In genomic region chrX:134171661-134172587, GRCh38 we compare ENCODE assay signal across 8 cellular contexts.
DNase-seq lines count a peak whose midpoint lies in the region; ATAC-seq and FAIRE-seq lines count a peak whose summit lies in the region.

No MANE protein-coding gene starts in this region.

- no peaks in the 10 kb centered on the region for H3K36me3 Mint-ChIP-seq in IgD-negative memory B cell
- peaks cover 28% of the 10 kb centered on the region for H3K36me3 Mint-ChIP-seq in activated T-cell treated with anti-CD3 and anti-CD28 coated beads, Interleukin-2, amount 50 U/mL, for 24 hours (ENCODE audit: low read depth)

- FAIRE-seq in GM19239 (lab: Jason Lieb, UNC) (peak; percentile 91), frontal cortex (lab: Jason Lieb, UNC) (no peak)

- peak overlapping the region; percentile 80 to 95 (median 90) for H3K4me3 Mint-ChIP-seq in IgD-negative memory B cell
- H3K4me3 Mint-ChIP-seq in activated T-cell treated with anti-CD3 and anti-CD28 coated beads, Interleukin-2, amount 50 U/mL, for 24 hours: peak overlapping the region; percentile 81

- ATAC-seq in GM19328 (IDR thresholded peaks at IDR 0.05; ENCODE audit: unreplicated experiment): no peak

- DNase-seq in GM19239 (ENCODE audit: insufficient read length, low spot score) (no peak), frontal cortex (ENCODE audit: low spot score in 2 of 2) (peak; percentile 26 to 28), nucleus accumbens (lab: John Stamatoyannopoulos, UW) (peak in 43 of 56 donors; percentile 0 to 46 (median 15)), T-helper 9 cell (no peak), amniotic stem cell (lab: John Stamatoyannopoulos, UW) (no peak)
- DNase-seq in activated T-cell treated with anti-CD3 and anti-CD28 coated beads, Interleukin-2, amount 50 U/mL, for 24 hours: peak; percentile 61

- H3K27ac Mint-ChIP-seq in IgD-negative memory B cell: peak overlapping the region in 1 of 3 donors; percentile 86
- peak overlapping the region; percentile 89 for H3K27ac Mint-ChIP-seq in activated T-cell treated with anti-CD3 and anti-CD28 coated beads, Interleukin-2, amount 50 U/mL, for 24 hours

- H3K4me1 Mint-ChIP-seq in IgD-negative memory B cell: peaks cover 4 to 10% (median 6%) of the 10 kb centered on the region in 3 donors
- peaks cover 31% of the 10 kb centered on the region for H3K4me1 Mint-ChIP-seq in activated T-cell treated with anti-CD3 and anti-CD28 coated beads, Interleukin-2, amount 50 U/mL, for 24 hours (ENCODE audit: low read depth)

- H3K9me3 Mint-ChIP-seq in IgD-negative memory B cell: peaks cover 0 to 2% (median 0%) of the 10 kb centered on the region in 3 donors
- H3K9me3 Mint-ChIP-seq in activated T-cell treated with anti-CD3 and anti-CD28 coated beads, Interleukin-2, amount 50 U/mL, for 24 hours: no peaks in the 10 kb centered on the region

- peaks cover 6% of the 10 kb centered on the region for H3K27me3 Mint-ChIP-seq in IgD-negative memory B cell
- H3K27me3 Mint-ChIP-seq in activated T-cell treated with anti-CD3 and anti-CD28 coated beads, Interleukin-2, amount 50 U/mL, for 24 hours: peaks cover 57% of the 10 kb centered on the region

Comparison
In these comparisons a context has a peak if more than half of its experiments do, and no peak if none do; other contexts are left out.
1. DNase-seq: peak in activated T-cell treated with anti-CD3 and anti-CD28 coated beads, Interleukin-2, amount 50 U/mL, for 24 hours (single experiment), frontal cortex (2 of 2) and nucleus accumbens (43 of 56); none in GM19239 (single experiment), T-helper 9 cell (single experiment) and amniotic stem cell (single experiment).